1 cellular context compared by ENCODE assay signal in the genomic region with DNA sequence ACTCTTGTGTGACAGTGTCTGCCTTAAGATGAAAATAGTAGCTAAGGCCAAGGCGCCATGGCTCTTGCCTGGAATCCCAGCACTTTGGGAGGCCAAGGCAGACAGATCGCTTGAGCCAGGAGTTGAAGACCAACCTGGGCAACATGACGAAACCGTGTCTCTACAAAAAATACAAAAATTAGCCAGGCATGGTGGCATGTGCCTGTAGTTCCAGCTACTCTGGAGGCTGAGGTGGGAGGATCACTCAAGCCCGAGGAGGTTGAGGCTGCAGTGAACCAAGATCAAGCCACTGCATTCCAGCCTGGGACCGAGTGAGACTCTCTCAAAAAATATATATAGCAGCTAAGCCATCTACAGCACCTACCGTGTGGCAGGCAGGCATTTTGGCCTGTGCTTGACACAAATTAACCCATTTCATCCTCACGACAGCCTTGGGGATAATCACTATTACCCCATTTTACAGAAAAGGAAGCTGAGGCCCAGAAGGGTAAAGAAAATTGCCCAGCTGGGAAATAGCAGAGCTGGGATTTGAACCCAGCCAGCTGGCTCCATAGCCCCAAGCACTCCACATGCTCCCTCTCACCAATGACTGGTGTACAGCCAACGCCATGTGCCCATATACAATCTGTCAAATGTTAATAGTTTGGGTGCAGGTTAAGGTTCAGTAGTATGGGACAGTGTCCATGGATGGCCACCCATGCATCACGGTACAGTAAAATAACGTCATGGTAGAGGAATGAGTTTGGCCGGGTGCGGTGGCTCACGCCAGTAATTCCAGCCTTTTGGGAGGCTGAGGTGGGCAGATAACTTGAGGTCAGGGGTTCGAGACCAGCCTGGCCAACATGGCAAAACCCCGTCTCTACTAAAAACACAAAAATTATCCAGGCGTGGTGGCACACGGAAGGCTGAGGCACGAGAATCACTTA.
A peak's percentile ranks its signal among the peaks of the same experiment; 100 is the strongest.
TF ChIP-seq lines count a peak whose summit lies in the region.

No MANE protein-coding gene starts in this region.

TF ChIP-seq in HepG2, 621 proteins besides CTCF, POLR2A, EP300 and RAD21 (continued from another document and continues in another):
- TF ChIP-seq PRDM4 (CRISPR knock-in tag; IDR thresholded peaks at IDR 0.05; ENCODE audit: borderline replicate concordance) (no peak), TAF1 (CRISPR knock-in tag; IDR thresholded peaks at IDR 0.05) (no peak), ATF6 (CRISPR knock-in tag; conservative IDR thresholded peaks at IDR 0.05) (no peak), ZNF724P (CRISPR knock-in tag; IDR thresholded peaks at IDR 0.05; ENCODE audit: borderline replicate concordance) (0 out of 2 replicates have a peak, but pooled peaks have one; percentile 49), ZNF775 (CRISPR knock-in tag; IDR thresholded peaks at IDR 0.05; ENCODE audit: borderline replicate concordance) (no peak), ARHGAP35 (CRISPR knock-in tag; IDR thresholded peaks at IDR 0.05; ENCODE audit: borderline replicate concordance) (no peak), ZNF776 (CRISPR knock-in tag; IDR thresholded peaks at IDR 0.05) (no peak), ZFX (CRISPR knock-in tag; IDR thresholded peaks at IDR 0.05; ENCODE audit: low read depth) (0 out of 2 replicates have a peak, but pooled peaks have one; percentile 29), ZNF652 (CRISPR knock-in tag; IDR thresholded peaks at IDR 0.05; ENCODE audit: borderline replicate concordance, low read depth) (no peak), MEIS2 (CRISPR knock-in tag; IDR thresholded peaks at IDR 0.05) (no peak), ZNF740 (CRISPR knock-in tag; IDR thresholded peaks at IDR 0.05) (no peak), CBFB (CRISPR knock-in tag; IDR thresholded peaks at IDR 0.05) (no peak), ZNF558 (CRISPR knock-in tag; IDR thresholded peaks at IDR 0.05; ENCODE audit: borderline replicate concordance) (no peak), ZC3H13 (CRISPR knock-in tag; IDR thresholded peaks at IDR 0.05) (peak; percentile 20; the same call in 1 of the 2 replicates), ATF5 (CRISPR knock-in tag; IDR thresholded peaks at IDR 0.05; ENCODE audit: low read depth) (0 out of 2 replicates have a peak, but pooled peaks have one; percentile 47), ZNF124 (CRISPR knock-in tag; IDR thresholded peaks at IDR 0.05) (no peak), GTF3A (CRISPR knock-in tag; conservative IDR thresholded peaks at IDR 0.05) (no peak), CREB1 (IDR thresholded peaks at IDR 0.05) (no peak), CREB1 (CRISPR knock-in tag; IDR thresholded peaks at IDR 0.05) (no peak), POGZ (CRISPR knock-in tag; IDR thresholded peaks at IDR 0.05) (no peak), PHF8 (CRISPR knock-in tag; IDR thresholded peaks at IDR 0.05) (no peak), NFYB (CRISPR knock-in tag; IDR thresholded peaks at IDR 0.05) (no peak), ZNF710 (CRISPR knock-in tag; IDR thresholded peaks at IDR 0.05; ENCODE audit: borderline replicate concordance) (peak; percentile 10; the same call in 1 of the 2 replicates), ZNF362 (CRISPR knock-in tag; IDR thresholded peaks at IDR 0.05; ENCODE audit: borderline replicate concordance) (no peak), ZKSCAN1 (IDR thresholded peaks at IDR 0.05; ENCODE audit: low read length) (no peak), FLYWCH1 (CRISPR knock-in tag; IDR thresholded peaks at IDR 0.05) (no peak), XRCC5 (optimal IDR thresholded peaks at IDR 0.05; ENCODE audit: low read length) (no peak), POLR2G (IDR thresholded peaks at IDR 0.05; ENCODE audit: low read depth, low read length) (no peak), ZNF317 (CRISPR knock-in tag; IDR thresholded peaks at IDR 0.05) (no peak), KDM5A (IDR thresholded peaks at IDR 0.05; ENCODE audit: borderline replicate concordance, low read length) (no peak), ZMYM3 (CRISPR knock-in tag; IDR thresholded peaks at IDR 0.05) (peak; percentile 78; the same call in 1 of the 2 replicates), RORA (CRISPR knock-in tag; IDR thresholded peaks at IDR 0.05) (no peak), FOXA1 (IDR thresholded peaks at IDR 0.05) (no peak), FOXA1 (CRISPR knock-in tag; IDR thresholded peaks at IDR 0.05) (no peak), ZNF607 (CRISPR knock-in tag; IDR thresholded peaks at IDR 0.05; ENCODE audit: borderline replicate concordance) (no peak), CCDC6 (CRISPR knock-in tag; IDR thresholded peaks at IDR 0.05) (peak; percentile 13; the same call in 1 of the 2 replicates), ATF7-NPFF (CRISPR knock-in tag; IDR thresholded peaks at IDR 0.05; ENCODE audit: low read depth) (0 out of 2 replicates have a peak, but pooled peaks have one; percentile 16), RXRA (CRISPR knock-in tag; IDR thresholded peaks at IDR 0.05) (no peak), ZNF350 (CRISPR knock-in tag; IDR thresholded peaks at IDR 0.05; ENCODE audit: borderline replicate concordance, low read depth) (peak; percentile 11; the same call in 1 of the 2 replicates), ZNF546 (CRISPR knock-in tag; conservative IDR thresholded peaks at IDR 0.05) (no peak), FOXK1 (CRISPR knock-in tag; IDR thresholded peaks at IDR 0.05; ENCODE audit: borderline replicate concordance, low read depth) (0 out of 2 replicates have a peak, but pooled peaks have one; percentile 10), KDM5B (CRISPR knock-in tag; IDR thresholded peaks at IDR 0.05; ENCODE audit: borderline replicate concordance) (no peak), MEIS1 (CRISPR knock-in tag; IDR thresholded peaks at IDR 0.05; ENCODE audit: borderline replicate concordance) (no peak), DNMT3B (CRISPR knock-in tag; conservative IDR thresholded peaks at IDR 0.05) (no peak), ZNF629 (CRISPR knock-in tag; conservative IDR thresholded peaks at IDR 0.05) (peak; percentile 96)
- TF ChIP-seq, protein P1, sequence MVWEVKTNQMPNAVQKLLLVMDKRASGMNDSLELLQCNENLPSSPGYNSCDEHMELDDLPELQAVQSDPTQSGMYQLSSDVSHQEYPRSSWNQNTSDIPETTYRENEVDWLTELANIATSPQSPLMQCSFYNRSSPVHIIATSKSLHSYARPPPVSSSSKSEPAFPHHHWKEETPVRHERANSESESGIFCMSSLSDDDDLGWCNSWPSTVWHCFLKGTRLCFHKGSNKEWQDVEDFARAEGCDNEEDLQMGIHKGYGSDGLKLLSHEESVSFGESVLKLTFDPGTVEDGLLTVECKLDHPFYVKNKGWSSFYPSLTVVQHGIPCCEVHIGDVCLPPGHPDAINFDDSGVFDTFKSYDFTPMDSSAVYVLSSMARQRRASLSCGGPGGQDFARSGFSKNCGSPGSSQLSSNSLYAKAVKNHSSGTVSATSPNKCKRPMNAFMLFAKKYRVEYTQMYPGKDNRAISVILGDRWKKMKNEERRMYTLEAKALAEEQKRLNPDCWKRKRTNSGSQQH (CRISPR knock-in tag; IDR thresholded peaks at IDR 0.05; ENCODE audit: low read depth) = no peak
- TF ChIP-seq, protein P2, sequence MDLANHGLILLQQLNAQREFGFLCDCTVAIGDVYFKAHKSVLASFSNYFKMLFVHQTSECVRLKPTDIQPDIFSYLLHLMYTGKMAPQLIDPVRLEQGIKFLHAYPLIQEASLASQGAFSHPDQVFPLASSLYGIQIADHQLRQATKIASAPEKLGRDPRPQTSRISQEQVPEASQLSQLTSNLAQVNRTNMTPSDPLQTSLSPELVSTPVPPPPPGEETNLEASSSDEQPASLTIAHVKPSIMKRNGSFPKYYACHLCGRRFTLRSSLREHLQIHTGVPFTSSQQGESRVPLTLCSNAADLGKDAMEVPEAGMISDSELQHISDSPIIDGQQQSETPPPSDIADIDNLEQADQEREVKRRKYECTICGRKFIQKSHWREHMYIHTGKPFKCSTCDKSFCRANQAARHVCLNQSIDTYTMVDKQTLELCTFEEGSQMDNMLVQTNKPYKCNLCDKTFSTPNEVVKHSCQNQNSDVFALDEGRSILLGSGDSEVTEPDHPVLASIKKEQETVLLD (CRISPR knock-in tag; IDR thresholded peaks at IDR 0.05; ENCODE audit: low read depth) = no peak
- TF ChIP-seq, protein P3, sequence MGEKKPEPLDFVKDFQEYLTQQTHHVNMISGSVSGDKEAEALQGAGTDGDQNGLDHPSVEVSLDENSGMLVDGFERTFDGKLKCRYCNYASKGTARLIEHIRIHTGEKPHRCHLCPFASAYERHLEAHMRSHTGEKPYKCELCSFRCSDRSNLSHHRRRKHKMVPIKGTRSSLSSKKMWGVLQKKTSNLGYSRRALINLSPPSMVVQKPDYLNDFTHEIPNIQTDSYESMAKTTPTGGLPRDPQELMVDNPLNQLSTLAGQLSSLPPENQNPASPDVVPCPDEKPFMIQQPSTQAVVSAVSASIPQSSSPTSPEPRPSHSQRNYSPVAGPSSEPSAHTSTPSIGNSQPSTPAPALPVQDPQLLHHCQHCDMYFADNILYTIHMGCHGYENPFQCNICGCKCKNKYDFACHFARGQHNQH (CRISPR knock-in tag; IDR thresholded peaks at IDR 0.05) = no peak; the same call in 1 of the 2 replicates
- TF ChIP-seq, protein P4, sequence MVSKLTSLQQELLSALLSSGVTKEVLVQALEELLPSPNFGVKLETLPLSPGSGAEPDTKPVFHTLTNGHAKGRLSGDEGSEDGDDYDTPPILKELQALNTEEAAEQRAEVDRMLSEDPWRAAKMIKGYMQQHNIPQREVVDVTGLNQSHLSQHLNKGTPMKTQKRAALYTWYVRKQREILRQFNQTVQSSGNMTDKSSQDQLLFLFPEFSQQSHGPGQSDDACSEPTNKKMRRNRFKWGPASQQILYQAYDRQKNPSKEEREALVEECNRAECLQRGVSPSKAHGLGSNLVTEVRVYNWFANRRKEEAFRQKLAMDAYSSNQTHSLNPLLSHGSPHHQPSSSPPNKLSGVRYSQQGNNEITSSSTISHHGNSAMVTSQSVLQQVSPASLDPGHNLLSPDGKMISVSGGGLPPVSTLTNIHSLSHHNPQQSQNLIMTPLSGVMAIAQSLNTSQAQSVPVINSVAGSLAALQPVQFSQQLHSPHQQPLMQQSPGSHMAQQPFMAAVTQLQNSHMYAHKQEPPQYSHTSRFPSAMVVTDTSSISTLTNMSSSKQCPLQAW (CRISPR knock-in tag; IDR thresholded peaks at IDR 0.05) = 0 out of 2 replicates have a peak, but pooled peaks have one; percentile 8
